ENCODE assay signal across 8 cellular contexts in genomic region chrX:2707334-2707760, GRCh38. TPM values are rescaled to one million over a fixed set of nuclear protein-coding genes. Genes with fewer than 3 reads are reported as not detected.
DNase-seq lines count a peak whose midpoint lies in the region; ATAC-seq and TF ChIP-seq lines count a peak whose summit lies in the region.

No MANE protein-coding gene starts in this region.

- no peaks in the 10 kb centered on the region for H3K9me3 ChIP-seq in DOHH2 (ENCODE audit: control insufficient read depth, insufficient read depth, low read length)
- no peaks in the 10 kb centered on the region for H3K9me3 ChIP-seq in KOPT-K1 (ENCODE audit: insufficient read depth, low read length, poor library complexity, severe bottlenecking)

- H3K4me1 ChIP-seq in DOHH2 (ENCODE audit: control insufficient read depth, low read length) = peaks cover 85% of the 10 kb centered on the region

- DNase-seq in activated effector memory CD4-positive, alpha-beta T cell treated with Interleukin-2 at 50 U/mL for 16 hours = peak; percentile 43
- DNase-seq in left cardiac atrium (peak; percentile 54), NCI-H82 treated with DMSO at 0.1 percent for 48 hours (lab: John Stamatoyannopoulos, UW; ENCODE audit: unreplicated experiment) (no peak)
- no peak for DNase-seq in NK-92 treated with Interleukin-12 subunit alpha and Interleukin-12 subunit beta, amount 100 ng/mL, for 24 hours (lab: John Stamatoyannopoulos, UW)

- peaks cover 87% of the 10 kb centered on the region for H3K79me2 ChIP-seq in DOHH2 (ENCODE audit: control insufficient read depth, low read length)

- peak overlapping the region; percentile 87 for H3K4me2 ChIP-seq in DOHH2 (ENCODE audit: low read length)

- ATAC-seq in GM21737 (IDR thresholded peaks at IDR 0.05; ENCODE audit: unreplicated experiment) (peak; percentile 89), left cardiac atrium (peak; percentile 13 to 57)

- H3K36me3 ChIP-seq in DOHH2 (ENCODE audit: control insufficient read depth, low read length) (peaks cover 13% of the 10 kb centered on the region), KOPT-K1 (ENCODE audit: insufficient read depth, low read length) (peaks cover 69% of the 10 kb centered on the region)

- intact Hi-C loops in left cardiac atrium (cut with DNase I) = no loop called here

- H3K27ac ChIP-seq in DOHH2 (ENCODE audit: low read depth, low read length) = peak overlapping the region; percentile 94
- H3K27ac ChIP-seq in KOPT-K1 (ENCODE audit: low read depth, low read length, poor library complexity, severe bottlenecking) = peak overlapping the region; percentile 94
- peak overlapping the region; percentile 30 to 92 (median 73) for H3K27ac ChIP-seq in skin epidermis

- H3F3A ChIP-seq in DOHH2 (ENCODE audit: control insufficient read depth, insufficient read depth) = peaks cover 16% of the 10 kb centered on the region

- H3K4me3 ChIP-seq in DOHH2 (ENCODE audit: low read length) (peak overlapping the region; percentile 67), skin epidermis (no peak overlapping the region)

- no peak for TF ChIP-seq CTCF in DOHH2 (IDR thresholded peaks at IDR 0.05; ENCODE audit: low read depth, low read length, poor library complexity, severe bottlenecking)

- peaks cover 10% of the 10 kb centered on the region for H4K20me1 ChIP-seq in DOHH2 (ENCODE audit: control insufficient read depth, insufficient read depth, low read depth, low read length)

- H3K27me3 ChIP-seq in DOHH2 (ENCODE audit: control insufficient read depth, low read length) = no peaks in the 10 kb centered on the region

- no peaks in the 10 kb centered on the region for H3K9me2 ChIP-seq in DOHH2 (replicated peaks; ENCODE audit: control insufficient read depth, low read length)

RNA-seq across cellular contexts. Expression of gene CD99, which starts 16.3 kb away (rescaled TPM):
- 100 to 1,000 TPM; 242 to 317 TPM for total RNA-seq in left cardiac atrium

RNA-seq across cellular contexts. Expression of gene XG, which starts 44.5 kb away (rescaled TPM):
- total RNA-seq in left cardiac atrium = 1 to 10 TPM in 1 of 2 donors, under 1 TPM in 1; 0.38 to 1.0 TPM

Comparison
In these comparisons a context has a peak if more than half of its experiments do, and no peak if none do; other contexts are left out.
1. DNase-seq: peak in activated effector memory CD4-positive, alpha-beta T cell treated with Interleukin-2 at 50 U/mL for 16 hours (single experiment) and left cardiac atrium (single experiment); none in NCI-H82 treated with DMSO at 0.1 percent for 48 hours (single experiment) and NK-92 treated with Interleukin-12 subunit alpha and Interleukin-12 subunit beta, amount 100 ng/mL, for 24 hours (single experiment).
2. Peak in every context shown above with its lines, with median percentiles within 50 percentile points of each other: H3K27ac ChIP-seq.